Comparison of ENCODE assay signal across 23 cellular contexts in genomic region chr14:79732911-79733310, GRCh38.
A peak's percentile ranks its signal among the peaks of the same experiment; 100 is the strongest.
DNase-seq lines count a peak whose midpoint lies in the region; ATAC-seq and TF ChIP-seq lines count a peak whose summit lies in the region.
"Had no signal": no experiment of that assay in that cellular context is flagged by ENCODE, and none has a peak within 500 bp of the region (broad histone marks: within the 10 kb centered on the region; RNA-seq: fewer than 3 reads in every experiment).

No MANE protein-coding gene starts in this region.

- H3K56ac ChIP-seq in IMR-90 (ENCODE audit: extremely low read depth, insufficient read depth, low read length) = no peak overlapping the region

- H3K18ac ChIP-seq in IMR-90 (ENCODE audit: low read depth, low read length) = no peak overlapping the region

- H2AK9ac ChIP-seq in IMR-90 (replicated peaks; ENCODE audit: low read depth, low read length, poor library complexity) = no peak overlapping the region

- H4K5ac ChIP-seq in IMR-90 (ENCODE audit: low read depth, low read length) = no peak overlapping the region

- no peak overlapping the region for H3K14ac ChIP-seq in IMR-90 (replicated peaks; ENCODE audit: low read depth, low read length)

- dilution Hi-C loops in IMR-90 (cut with HindIII; ENCODE audit: low sequenced_read_pairs, unreplicated experiment) = no loop called here

- no peak overlapping the region for H3K4me3 ChIP-seq in IMR-90 (ENCODE audit: insufficient read depth, low read depth, low read length)
- H3K4me3 ChIP-seq in cardiac fibroblast (replicated peaks in 1 of 2; ENCODE audit: low read depth in 2 of 2, low read length in 2 of 2) = no peak overlapping the region
- H3K4me3 ChIP-seq: neural progenitor cell, right lobe of liver, suprapubic skin had no signal

- peaks cover 6% of the 10 kb centered on the region for H3K9me3 ChIP-seq in IMR-90 (ENCODE audit: control insufficient read depth, insufficient read depth, low read length)
- H3K9me3 ChIP-seq: right lobe of liver had no signal

- ATAC-seq in IMR-90 (ENCODE audit: low read depth) (no peak), HG02840 (IDR thresholded peaks at IDR 0.05; ENCODE audit: low FRiP score, unreplicated experiment) (no peak)
- ATAC-seq: activated CD4-positive, CD25-positive, alpha-beta regulatory T cell treated with anti-CD3 and anti-CD28 coated beads, Interleukin-2, amount 50 U/mL, for 24 hours; right lobe of liver had no signal

- DNase-seq in AG08396 (ENCODE audit: low spot score) = peak; percentile 5
- DNase-seq in IMR-90 = peak; percentile 51
- DNase-seq in cardiac fibroblast (ENCODE audit: low read depth in 2 of 2) = peak; percentile 15 to 53
- DNase-seq in hepatic stellate cell (ENCODE audit: low spot score) = peak; percentile 23
- DNase-seq in GM10266 (ENCODE audit: extremely low spot score) = no peak
- DNase-seq in mucosa of gallbladder (ENCODE audit: low spot score) = no peak
- no peak for DNase-seq in COLO829 (ENCODE audit: low spot score)
- DNase-seq: 8988T; activated CD4-positive, alpha-beta T cell treated with anti-CD3 and anti-CD28 coated beads, Interleukin-2, amount 50 U/mL, for 48 hours; aorta; GDM1; KBM-7; MM.1S; NCI-H2029 treated with DMSO at 0.1 percent for 48 hours; NCI-H2227 treated with DMSO at 0.1 percent for 48 hours; NCI-H748 treated with DMSO at 0.1 percent for 48 hours; right lobe of liver; RPMI8226; stimulated activated naive CD4-positive, alpha-beta T cell had no signal

- no TSS peak for BruUV-seq in IMR-90 (replicated peaks; lab: Mats Ljungman, UMichigan)

- TF ChIP-seq RAD21 in IMR-90 (IDR thresholded peaks at IDR 0.05; ENCODE audit: low read length) = no peak

- in situ Hi-C loops in IMR-90 (cut with MboI; ENCODE audit: low sequenced_read_pairs) = no loop called here

- no peak overlapping the region for H3K23ac ChIP-seq in IMR-90 (ENCODE audit: low read depth, low read length)

- H3K4me2 ChIP-seq in IMR-90 (ENCODE audit: low read depth, low read length) = no peak overlapping the region
- H3K4me2 ChIP-seq: neural progenitor cell had no signal

- WGBS in IMR-90 (ENCODE audit: extremely low coverage in 2 of 2, insufficient read length in 1 of 2), 2 experiments = no CpG with 5 or more reads among the region's 2 CpGs

- H2AFZ ChIP-seq in IMR-90 (replicated peaks; ENCODE audit: low read length, poor library complexity) = no peak overlapping the region
- H2AFZ ChIP-seq: neural progenitor cell had no signal

- TF ChIP-seq CTCF in IMR-90 (conservative IDR thresholded peaks at IDR 0.05; ENCODE audit: low read depth, low read length) (no peak), cardiac fibroblast (IDR thresholded peaks at IDR 0.05; ENCODE audit: low read depth, low read length) (no peak), GM10266 (IDR thresholded peaks at IDR 0.05; ENCODE audit: control insufficient read depth, insufficient read depth, low read depth, missing control alignments) (no peak)

- no peak overlapping the region for H3K27ac ChIP-seq in IMR-90 (ENCODE audit: insufficient read depth, low read length)
- H3K27ac ChIP-seq: neural progenitor cell, right lobe of liver, suprapubic skin had no signal

- POLR2A ChIA-PET in IMR-90 (lab: Charles Lee; ENCODE audit: unreplicated experiment) = no interaction called here

- no peak overlapping the region for H3K4ac ChIP-seq in IMR-90 (ENCODE audit: low read depth, low read length)

- no peak overlapping the region for H3K9ac ChIP-seq in IMR-90 (ENCODE audit: low read depth, low read length)
- H3K9ac ChIP-seq: neural progenitor cell had no signal

- H3K79me1 ChIP-seq in IMR-90 (ENCODE audit: low read depth in 1 of 2, low read length in 2 of 2) = no peaks in the 10 kb centered on the region

- H3K4me1 ChIP-seq in IMR-90 (ENCODE audit: control insufficient read depth, insufficient read depth, low read length) = no peaks in the 10 kb centered on the region
- H3K4me1 ChIP-seq: right lobe of liver, suprapubic skin had no signal

- no peak overlapping the region for H4K91ac ChIP-seq in IMR-90 (ENCODE audit: insufficient read depth, low read depth, low read length)

- no peaks in the 10 kb centered on the region for H3K27me3 ChIP-seq in IMR-90 (ENCODE audit: control insufficient read depth, insufficient read depth, low read length)
- H3K27me3 ChIP-seq: neural progenitor cell, right lobe of liver, suprapubic skin had no signal

- H2BK15ac ChIP-seq in IMR-90 (ENCODE audit: low read depth, low read length) = no peak overlapping the region

- H3K9me1 ChIP-seq in IMR-90 (ENCODE audit: insufficient read depth, low read length) = no peaks in the 10 kb centered on the region

- H2BK120ac ChIP-seq in IMR-90 (ENCODE audit: low read depth, low read length) = no peak overlapping the region

- H2BK5ac ChIP-seq in IMR-90 (ENCODE audit: low read depth, low read length, poor library complexity, severe bottlenecking) = no peak overlapping the region

- no peaks in the 10 kb centered on the region for H3K36me3 ChIP-seq in IMR-90 (ENCODE audit: control insufficient read depth, insufficient read depth, low read length)
- H3K36me3 ChIP-seq: neural progenitor cell, right lobe of liver, suprapubic skin had no signal

- intact Hi-C loops in IMR-90 (cut with micrococcal nuclease) = no loop called here

- no peak overlapping the region for H4K8ac ChIP-seq in IMR-90 (ENCODE audit: low read depth in 2 of 2, low read length in 2 of 2)

- CTCF ChIA-PET in IMR-90 (lab: Yijun Ruan, JAX) = interaction anchor here (0.7 to 1.0 kb wide), 2 partner anchors 20 to 104 kb away, joined by 3 to 4 read pairs; no protein-coding TSS in a partner anchor

- H4K20me1 ChIP-seq in IMR-90 (ENCODE audit: insufficient read depth, low read length) = no peaks in the 10 kb centered on the region

- H2AK5ac ChIP-seq in IMR-90 (ENCODE audit: low read depth, low read length) = no peak overlapping the region

- no peak for TF ChIP-seq POLR2A in IMR-90 (IDR thresholded peaks at IDR 0.05; ENCODE audit: low read depth, low read length)

- no peak overlapping the region for H2BK20ac ChIP-seq in IMR-90 (ENCODE audit: low read depth, low read length)

TF ChIP-seq in IMR-90, 13 proteins besides CTCF, POLR2A, EP300 and RAD21:
- TF ChIP-seq MXI1 (IDR thresholded peaks at IDR 0.05; ENCODE audit: borderline replicate concordance, low read depth, low read length) = no peak
- TF ChIP-seq BHLHE40 (IDR thresholded peaks at IDR 0.05; ENCODE audit: low read depth, low read length) = no peak
- no peak for TF ChIP-seq FOS (IDR thresholded peaks at IDR 0.05; ENCODE audit: low read depth, low read length)
- TF ChIP-seq USF2 (IDR thresholded peaks at IDR 0.05; ENCODE audit: low read depth, low read length) = no peak
- TF ChIP-seq, protein P1, sequence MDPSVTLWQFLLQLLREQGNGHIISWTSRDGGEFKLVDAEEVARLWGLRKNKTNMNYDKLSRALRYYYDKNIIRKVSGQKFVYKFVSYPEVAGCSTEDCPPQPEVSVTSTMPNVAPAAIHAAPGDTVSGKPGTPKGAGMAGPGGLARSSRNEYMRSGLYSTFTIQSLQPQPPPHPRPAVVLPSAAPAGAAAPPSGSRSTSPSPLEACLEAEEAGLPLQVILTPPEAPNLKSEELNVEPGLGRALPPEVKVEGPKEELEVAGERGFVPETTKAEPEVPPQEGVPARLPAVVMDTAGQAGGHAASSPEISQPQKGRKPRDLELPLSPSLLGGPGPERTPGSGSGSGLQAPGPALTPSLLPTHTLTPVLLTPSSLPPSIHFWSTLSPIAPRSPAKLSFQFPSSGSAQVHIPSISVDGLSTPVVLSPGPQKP (IDR thresholded peaks at IDR 0.05; ENCODE audit: borderline replicate concordance, low read depth, low read length) = no peak

Comparison
In these comparisons a context has a peak if more than half of its experiments do, and no peak if none do; other contexts are left out.
1. DNase-seq: peak in AG08396 (single experiment), IMR-90 (single experiment), cardiac fibroblast (2 of 2) and hepatic stellate cell (single experiment); none in GM10266 (single experiment), mucosa of gallbladder (single experiment) and COLO829 (single experiment).